Comparison of ENCODE assay signal across 8 cellular contexts in the genomic region with DNA sequence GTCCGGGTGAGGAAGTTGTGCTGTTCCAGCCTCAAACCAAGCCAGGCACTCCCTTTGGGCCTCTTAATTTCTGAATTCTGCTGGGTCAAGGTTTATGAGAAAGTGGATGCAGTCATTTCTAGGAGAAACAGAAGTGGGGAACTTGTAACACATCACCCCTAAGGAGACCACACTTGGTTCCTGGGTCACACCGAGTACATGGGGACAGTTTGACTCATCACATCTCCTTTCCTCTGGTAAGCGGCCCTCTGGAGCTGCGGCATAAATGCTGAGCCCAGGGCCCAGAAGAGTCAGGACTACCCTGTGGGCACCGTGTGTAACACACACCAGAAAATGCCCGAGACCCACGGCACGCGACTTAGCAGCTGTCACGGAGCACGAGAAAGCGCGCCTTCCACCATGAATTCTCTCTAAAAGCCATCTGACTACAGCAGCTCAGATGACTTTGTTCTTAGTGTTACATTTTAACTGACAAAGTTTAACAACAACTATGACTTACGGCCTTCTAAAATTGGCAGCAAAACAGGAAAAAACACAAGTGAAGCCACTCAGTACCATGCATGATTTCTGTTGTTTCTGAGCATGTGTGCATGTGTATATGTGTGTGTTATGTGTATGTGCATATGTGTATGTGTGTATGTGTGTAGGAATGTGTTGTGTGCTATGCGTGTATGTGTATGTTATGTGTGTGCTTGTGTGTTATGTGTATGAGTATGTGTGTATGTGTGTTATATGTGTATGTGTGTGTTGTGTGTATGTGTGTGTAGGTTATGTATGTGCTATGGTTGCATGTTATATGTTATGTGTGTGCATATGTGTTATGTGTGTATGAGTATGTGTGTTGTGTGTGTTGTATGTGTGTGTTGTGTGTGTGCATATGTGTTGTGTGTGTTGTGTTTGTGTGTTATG. TPM values are rescaled to one million over a fixed set of nuclear protein-coding genes. Genes with fewer than 3 reads are reported as not detected.
A peak's percentile ranks its signal among the peaks of the same experiment; 100 is the strongest.
DNase-seq lines count a peak whose midpoint lies in the region; ATAC-seq and TF ChIP-seq lines count a peak whose summit lies in the region.

No MANE protein-coding gene starts in this region.

- ATAC-seq in GM21786 (IDR thresholded peaks at IDR 0.05; ENCODE audit: unreplicated experiment) (peak; percentile 30), lung (ENCODE audit: insufficient read depth, low FRiP score) (no peak)

- H4K20me1 ChIP-seq in SU-DHL-6 (ENCODE audit: low read depth, low read length): no peaks in the 10 kb centered on the region

- DNase-seq in GM12865 (ENCODE audit: low read depth): peak; percentile 94
- no peak for DNase-seq in lung (ENCODE audit: low spot score)
- no peak for DNase-seq in NCI-H510A treated with DMSO at 0.1 percent for 48 hours (lab: John Stamatoyannopoulos, UW)
- no peak for DNase-seq in cerebellar cortex (ENCODE audit: low spot score)
- no peak for DNase-seq in NCI-H1436 treated with DMSO at 0.1 percent for 48 hours (lab: John Stamatoyannopoulos, UW)
- DNase-seq in cerebellum (ENCODE audit: low spot score): no peak

- peaks cover 48% of the 10 kb centered on the region for H3F3A ChIP-seq in SU-DHL-6 (ENCODE audit: insufficient read depth)

- peaks cover 21 to 43% of the 10 kb centered on the region in 2 donors for H3K4me1 ChIP-seq in lung (ENCODE audit: control insufficient read depth in 2 of 2, insufficient read depth in 2 of 2, low read length in 2 of 2)

- H3K4me2 ChIP-seq in SU-DHL-6 (ENCODE audit: low read depth, low read length, poor library complexity, severe bottlenecking): no peak overlapping the region

- no peak overlapping the region for H2AFZ ChIP-seq in SU-DHL-6 (ENCODE audit: low read depth, low read length, severe bottlenecking)

- H3K27ac ChIP-seq in SU-DHL-6 (ENCODE audit: low read depth, low read length) (peak overlapping the region; percentile 63), lung (ENCODE audit: low read depth in 1 of 2, low read length in 1 of 2) (peak overlapping the region; percentile 9 to 82)

- TF ChIP-seq CTCF in GM12865 (IDR thresholded peaks at IDR 0.05; ENCODE audit: insufficient read depth, low read depth, low read length, missing control alignments) (no peak), SU-DHL-6 (IDR thresholded peaks at IDR 0.05; ENCODE audit: insufficient read depth, low read length, poor library complexity, severe bottlenecking) (no peak), lung (IDR thresholded peaks at IDR 0.05; ENCODE audit: control extremely low read depth, extremely low read depth) (no peak)

- no peaks in the 10 kb centered on the region for H3K9me3 ChIP-seq in SU-DHL-6 (ENCODE audit: insufficient read depth, low read length)
- H3K9me3 ChIP-seq in lung (ENCODE audit: control insufficient read depth in 2 of 2, insufficient read depth in 1 of 2, low read length in 1 of 2): no peaks in the 10 kb centered on the region

- no peaks in the 10 kb centered on the region for H3K36me3 ChIP-seq in SU-DHL-6 (ENCODE audit: low read length)
- no peaks in the 10 kb centered on the region for H3K36me3 ChIP-seq in lung (ENCODE audit: control insufficient read depth in 2 of 2, insufficient read depth in 2 of 2, low read length in 2 of 2)

- H3K9me2 ChIP-seq in SU-DHL-6 (replicated peaks; ENCODE audit: insufficient read depth, low read length): no peaks in the 10 kb centered on the region

- H3K79me2 ChIP-seq in SU-DHL-6 (ENCODE audit: insufficient read depth, low read length): no peaks in the 10 kb centered on the region

- 63 to 71% methylated on average over 15 of the region's 15 CpGs for WGBS in lung, 2 donors

- H3K4me3 ChIP-seq in GM12865 (ENCODE audit: low read depth, low read length) (peak overlapping the region; percentile 58), SU-DHL-6 (ENCODE audit: insufficient read depth, low read length, poor library complexity, severe bottlenecking) (no peak overlapping the region), lung (no peak overlapping the region)

- H3K9ac ChIP-seq in SU-DHL-6 (ENCODE audit: low read length): no peak overlapping the region

- no peaks in the 10 kb centered on the region for H3K27me3 ChIP-seq in SU-DHL-6 (ENCODE audit: low read length)
- no peaks in the 10 kb centered on the region for H3K27me3 ChIP-seq in lung (ENCODE audit: control insufficient read depth, insufficient read depth)

RNA-seq across cellular contexts. Expression of gene TOMM20, which starts 50.8 kb away (rescaled TPM):
- 100 to 1,000 TPM in 1 of 2 donors, 10 to 100 TPM in 1; 88.7 to 115 TPM for total RNA-seq in lung
- 10 to 100 TPM; 60.6 to 70.5 TPM for polyA plus RNA-seq in lung
- 84.5 TPM for total RNA-seq in cerebellum
